In genomic region chr22:43163241-43163795, GRCh38 we compare ENCODE assay signal across 26 cellular contexts. TPM values are rescaled to one million over a fixed set of nuclear protein-coding genes. Genes with fewer than 3 reads are reported as not detected.
A peak's percentile ranks its signal among the peaks of the same experiment; 100 is the strongest.
DNase-seq lines count a peak whose midpoint lies in the region; ATAC-seq, FAIRE-seq and TF ChIP-seq lines count a peak whose summit lies in the region.
"Had no signal": no experiment of that assay in that cellular context is flagged by ENCODE, and none has a peak within 500 bp of the region (broad histone marks: within the 10 kb centered on the region; RNA-seq: fewer than 3 reads in every experiment).

No MANE protein-coding gene starts in this region.

- peaks cover 7% of the 10 kb centered on the region for H3K9me1 ChIP-seq in keratinocyte (ENCODE audit: control insufficient read depth, extremely low read depth, insufficient read depth, low read length)

- H3K27ac ChIP-seq in BLaER1, result peak overlapping the region; percentile 60
- peak overlapping the region; percentile 60; the same call in 1 of the 2 replicates for H3K27ac ChIP-seq in VCaP
- no peak overlapping the region for H3K27ac ChIP-seq in keratinocyte (ENCODE audit: control insufficient read depth, insufficient read depth, low read length)
- H3K27ac ChIP-seq in H9 (ENCODE audit: insufficient read length, low read depth, low read length), result no peak overlapping the region
- H3K27ac ChIP-seq in left lung, result peak overlapping the region in 1 of 2 donors; percentile 34
- H3K27ac ChIP-seq: WERI-Rb-1 had no signal

- H2BK120ac ChIP-seq in H9 (ENCODE audit: low read depth, low read length, poor library complexity, severe bottlenecking), result no peak overlapping the region

- no CpG with 5 or more reads among the region's 18 CpGs for WGBS in H9 (ENCODE audit: extremely low coverage, insufficient read length, low lambda C conversion rate)

- H3K27me3 ChIP-seq in BLaER1 (no peaks in the 10 kb centered on the region), keratinocyte (ENCODE audit: control insufficient read depth, extremely low read depth, insufficient read depth, low read length) (no peaks in the 10 kb centered on the region), H9 (ENCODE audit: insufficient read depth, low read length) (no peaks in the 10 kb centered on the region), left lung (no peaks in the 10 kb centered on the region)
- H3K27me3 ChIP-seq: sigmoid colon had no signal

- no peak overlapping the region for H3K4me3 ChIP-seq in BLaER1
- no peak overlapping the region for H3K4me3 ChIP-seq in keratinocyte (ENCODE audit: control insufficient read depth in 2 of 3, extremely low read depth in 1 of 3, insufficient read depth in 2 of 3, low read depth in 1 of 3, low read length in 3 of 3)
- no peak overlapping the region for H3K4me3 ChIP-seq in left lung
- H3K4me3 ChIP-seq: sigmoid colon, thoracic aorta had no signal

- H3K79me2 ChIP-seq in keratinocyte (ENCODE audit: control insufficient read depth, insufficient read depth, low read length) (peaks cover 8% of the 10 kb centered on the region), H9 (ENCODE audit: insufficient read depth, low read length) (no peaks in the 10 kb centered on the region)

- H2AK5ac ChIP-seq in H9 (ENCODE audit: insufficient read length, low read length), result no peak overlapping the region

- H4K20me1 ChIP-seq in BLaER1, result peaks cover 72% of the 10 kb centered on the region
- peaks cover 16% of the 10 kb centered on the region for H4K20me1 ChIP-seq in keratinocyte (ENCODE audit: control insufficient read depth, extremely low read depth, insufficient read depth, low read length)
- H4K20me1 ChIP-seq in H9 (ENCODE audit: control insufficient read depth, insufficient read depth, insufficient read length), result no peaks in the 10 kb centered on the region

- H3K9me3 Mint-ChIP-seq in stimulated activated effector memory CD8-positive, alpha-beta T cell treated with anti-CD3 and anti-CD28 coated beads, Interleukin-12 subunit alpha, Interleukin-12 subunit beta, amount 100 ng/mL, for 72 hours, result no peaks in the 10 kb centered on the region
- no peaks in the 10 kb centered on the region for H3K9me3 Mint-ChIP-seq in H9
- H3K9me3 Mint-ChIP-seq in activated naive CD4-positive, alpha-beta T cell treated with anti-CD3 and anti-CD28 coated beads, Interleukin-2, amount 50 U/mL, for 72 hours, result no peaks in the 10 kb centered on the region
- H3K9me3 Mint-ChIP-seq: naive B cell had no signal

- peaks cover 61% of the 10 kb centered on the region for H3K4me1 ChIP-seq in BLaER1
- peaks cover 26% of the 10 kb centered on the region for H3K4me1 ChIP-seq in keratinocyte (ENCODE audit: control insufficient read depth, extremely low read depth, insufficient read depth, low read length)
- no peaks in the 10 kb centered on the region for H3K4me1 ChIP-seq in H9 (ENCODE audit: insufficient read depth, low read length)
- peaks cover 4 to 52% of the 10 kb centered on the region in 2 donors for H3K4me1 ChIP-seq in left lung

- dilution Hi-C loops in keratinocyte (cut with MboI; ENCODE audit: extremely low pct_ligation_motif_present, low sequenced_read_pairs), result no loop called here

- no peak overlapping the region for H3K4ac ChIP-seq in H9 (ENCODE audit: low read depth, low read length)

- no peak overlapping the region for H3K56ac ChIP-seq in H9 (ENCODE audit: insufficient read length, low read depth, low read length)

- no peaks in the 10 kb centered on the region for H3K23me2 ChIP-seq in H9 (ENCODE audit: insufficient read length, low read depth, low read length, poor library complexity, severe bottlenecking)

- no peak overlapping the region for H3K4me3 Mint-ChIP-seq in stimulated activated effector memory CD8-positive, alpha-beta T cell treated with anti-CD3 and anti-CD28 coated beads, Interleukin-12 subunit alpha, Interleukin-12 subunit beta, amount 100 ng/mL, for 72 hours
- no peak overlapping the region for H3K4me3 Mint-ChIP-seq in H9
- H3K4me3 Mint-ChIP-seq: activated naive CD8-positive, alpha-beta T cell had no signal

- H3K4me2 ChIP-seq in BLaER1, result peak overlapping the region; percentile 78
- peak overlapping the region; percentile 32 for H3K4me2 ChIP-seq in keratinocyte (ENCODE audit: control insufficient read depth, extremely low read depth, insufficient read depth, low read depth, low read length)
- H3K4me2 ChIP-seq in H9 (ENCODE audit: insufficient read depth, insufficient read length, low read length), result no peak overlapping the region

- no peak overlapping the region for H4K5ac ChIP-seq in H9 (ENCODE audit: insufficient read length, low read depth, low read length)

- DNase-seq in keratinocyte (ENCODE audit: low read depth, low spot score), result no peak
- DNase-seq in stimulated activated effector memory CD8-positive, alpha-beta T cell treated with anti-CD3 and anti-CD28 coated beads, Interleukin-12 subunit alpha, Interleukin-12 subunit beta, amount 100 ng/mL, for 72 hours (ENCODE audit: low spot score in 2 of 2), result no peak
- DNase-seq in H9, result no peak
- DNase-seq in activated naive CD4-positive, alpha-beta T cell treated with anti-CD3 and anti-CD28 coated beads, Interleukin-2, amount 50 U/mL, for 72 hours (ENCODE audit: low spot score in 2 of 2), result no peak
- no peak for DNase-seq in left lung
- DNase-seq: activated CD4-positive, alpha-beta T cell treated with anti-CD3 and anti-CD28 coated beads, Interleukin-2, amount 50 U/mL, for 1 hour; effector CD4-positive, alpha-beta T cell; GOT3; IMR-90; NCI-H1417 treated with DMSO at 0.1 percent for 48 hours; NCI-H2107; NK-92 treated with Interleukin-12 subunit alpha and Interleukin-12 subunit beta, amount 100 ng/mL, for 24 hours; posterior cingulate gyrus; stimulated activated CD4-positive, alpha-beta T cell treated with anti-CD3 and anti-CD28 coated beads, Interleukin-15, amount 100 ng/mL, for 24 hours; WERI-Rb-1 had no signal

- no peaks in the 10 kb centered on the region; the same call in none of the 2 replicates for H3K27me3 Mint-ChIP-seq in H9 (ENCODE audit: low read depth)
- H3K27me3 Mint-ChIP-seq: activated naive CD8-positive, alpha-beta T cell; naive B cell had no signal

- H3K36me3 Mint-ChIP-seq in stimulated activated effector memory CD8-positive, alpha-beta T cell treated with anti-CD3 and anti-CD28 coated beads, Interleukin-12 subunit alpha, Interleukin-12 subunit beta, amount 100 ng/mL, for 72 hours, result peaks cover 28% of the 10 kb centered on the region
- peaks cover 4 to 21% (median 10%) of the 10 kb centered on the region in 3 experiments; a peak in 6 of 7 replicates for H3K36me3 Mint-ChIP-seq in H9 (ENCODE audit: insufficient read depth in 1 of 3, low read depth in 3 of 3)
- H3K36me3 Mint-ChIP-seq in activated naive CD4-positive, alpha-beta T cell treated with anti-CD3 and anti-CD28 coated beads, Interleukin-2, amount 50 U/mL, for 72 hours, result no peaks in the 10 kb centered on the region
- H3K36me3 Mint-ChIP-seq: activated naive CD8-positive, alpha-beta T cell had no signal

- no peak overlapping the region for H2BK12ac ChIP-seq in H9 (ENCODE audit: insufficient read length, low read depth, low read length)

- peak overlapping the region; percentile 46 for H3K27ac Mint-ChIP-seq in stimulated activated effector memory CD8-positive, alpha-beta T cell treated with anti-CD3 and anti-CD28 coated beads, Interleukin-12 subunit alpha, Interleukin-12 subunit beta, amount 100 ng/mL, for 72 hours
- H3K27ac Mint-ChIP-seq in H9, result no peak overlapping the region
- no peak overlapping the region for H3K27ac Mint-ChIP-seq in activated naive CD4-positive, alpha-beta T cell treated with anti-CD3 and anti-CD28 coated beads, Interleukin-2, amount 50 U/mL, for 72 hours

- H3K9ac ChIP-seq in BLaER1 (peak overlapping the region; percentile 57), keratinocyte (ENCODE audit: control insufficient read depth, extremely low read depth, insufficient read depth, low read length) (no peak overlapping the region), H9 (ENCODE audit: extremely low read depth, insufficient read length, low read length) (no peak overlapping the region)

- H3K18ac ChIP-seq in H9 (ENCODE audit: insufficient read length, low read depth, low read length), result no peak overlapping the region

- no peak overlapping the region for H2BK5ac ChIP-seq in H9 (ENCODE audit: insufficient read length, low read length)

- H2BK15ac ChIP-seq in H9 (ENCODE audit: low read depth, low read length), result no peak overlapping the region

- H3K36me3 ChIP-seq in BLaER1 (peaks cover 73% of the 10 kb centered on the region), keratinocyte (ENCODE audit: control insufficient read depth in 2 of 2, extremely low read depth in 1 of 2, insufficient read depth in 2 of 2, low read length in 2 of 2) (peaks cover 27 to 29% of the 10 kb centered on the region in 2 experiments), left lung (peaks cover 0 to 78% of the 10 kb centered on the region in 2 donors)

- H4K91ac ChIP-seq in H9 (ENCODE audit: insufficient read length, low read depth, low read length), result no peak overlapping the region

- H3K9me3 ChIP-seq in BLaER1 (no peaks in the 10 kb centered on the region), keratinocyte (ENCODE audit: control insufficient read depth, low read depth, low read length) (no peaks in the 10 kb centered on the region), H9 (ENCODE audit: control insufficient read depth, low read depth, low read length) (no peaks in the 10 kb centered on the region), left lung (no peaks in the 10 kb centered on the region)
- H3K9me3 ChIP-seq: sigmoid colon, thoracic aorta had no signal

- H3K79me1 ChIP-seq in H9 (ENCODE audit: insufficient read depth, low read depth, low read length, poor library complexity, severe bottlenecking), result no peaks in the 10 kb centered on the region

- intact Hi-C loops in left lung (cut with DNase I), result no loop called here

- H4K8ac ChIP-seq in H9 (replicated peaks; ENCODE audit: insufficient read length, low read depth, low read length), result no peak overlapping the region

- no peak overlapping the region for H3K23ac ChIP-seq in H9 (ENCODE audit: insufficient read length, low read depth, low read length)

- no peak for ATAC-seq in stimulated activated effector memory CD8-positive, alpha-beta T cell treated with anti-CD3 and anti-CD28 coated beads, Interleukin-12 subunit alpha, Interleukin-12 subunit beta, amount 100 ng/mL, for 72 hours
- ATAC-seq in activated naive CD4-positive, alpha-beta T cell treated with anti-CD3 and anti-CD28 coated beads, Interleukin-2, amount 50 U/mL, for 72 hours, result no peak
- ATAC-seq in left lung (no peak), GM18907 (IDR thresholded peaks at IDR 0.05; ENCODE audit: unreplicated experiment) (no peak)

- H3K4me1 Mint-ChIP-seq in stimulated activated effector memory CD8-positive, alpha-beta T cell treated with anti-CD3 and anti-CD28 coated beads, Interleukin-12 subunit alpha, Interleukin-12 subunit beta, amount 100 ng/mL, for 72 hours, result peaks cover 12% of the 10 kb centered on the region
- peaks cover 0 to 8% of the 10 kb centered on the region in 2 experiments; a peak in 2 of 4 replicates for H3K4me1 Mint-ChIP-seq in H9

- TF ChIP-seq CTCF in VCaP (conservative IDR thresholded peaks at IDR 0.05) (no peak), keratinocyte (optimal IDR thresholded peaks at IDR 0.05 in 1 of 3, IDR thresholded peaks at IDR 0.05 in 1 of 3, conservative IDR thresholded peaks at IDR 0.05 in 1 of 3; ENCODE audit: extremely low read depth in 1 of 3, insufficient read depth in 2 of 3, low read length in 3 of 3) (no peak), H9 (conservative IDR thresholded peaks at IDR 0.05) (no peak), left lung (IDR thresholded peaks at IDR 0.05) (no peak)

- no peak overlapping the region; the same call in 1 of the 2 replicates for H3K14ac ChIP-seq in H9 (ENCODE audit: insufficient read depth, low read length)

- no peak overlapping the region for H2BK20ac ChIP-seq in H9 (ENCODE audit: low read depth, low read length, poor library complexity, severe bottlenecking)

- no peak overlapping the region for H3T11ph ChIP-seq in H9 (ENCODE audit: low read length)

- no peak for FAIRE-seq in keratinocyte (lab: Jason Lieb, UNC)
- FAIRE-seq: A204.1, D721Med, RCC 7860 had no signal

- H2AFZ ChIP-seq in keratinocyte (ENCODE audit: control insufficient read depth, low read length) (no peak overlapping the region), H9 (ENCODE audit: low read length) (no peak overlapping the region)

RNA-seq across cellular contexts. Expression of gene TSPO, which starts 12.0 kb away (rescaled TPM):
- polyA plus RNA-seq in keratinocyte, result 139 to 405 TPM (median 155 TPM) in 3 replicates
- polyA plus RNA-seq in keratinocyte (2011; ENCODE audit: low read depth), result 30.9 TPM
- 137 and 469 TPM in 2 replicates for polyA plus RNA-seq in keratinocyte (2011; cell fraction: cytosol; rRNA removed)
- 106 and 193 TPM in 2 replicates for polyA plus RNA-seq in keratinocyte (2011; cell fraction: nucleus; rRNA removed)
- polyA plus RNA-seq in keratinocyte (2012; ENCODE audit: low replicate concordance), result 172 and 342 TPM in 2 replicates
- 38.9 to 73.0 TPM (median 41.2 TPM) in 3 replicates for polyA minus RNA-seq in keratinocyte
- polyA minus RNA-seq in keratinocyte (2011; cell fraction: cytosol; rRNA and poly(A)+ RNA removed), result 432 TPM
- polyA minus RNA-seq in keratinocyte (2011; cell fraction: nucleus; rRNA and poly(A)+ RNA removed), result 74.4 and 89.7 TPM in 2 replicates
- total RNA-seq in H9 (2021) (12.1 and 14.8 TPM in 2 replicates), left lung (100 to 1,000 TPM; 195 to 276 TPM)
- total RNA-seq in activated naive CD4-positive, alpha-beta T cell treated with anti-CD3 and anti-CD28 coated beads, Interleukin-2, amount 50 U/mL, for 72 hours, result 100 to 1,000 TPM; 145 to 159 TPM

RNA-seq across cellular contexts. Expression of gene MCAT, which starts 20.1 kb away (rescaled TPM):
- 13.9 to 17.1 TPM (median 15.6 TPM) in 3 replicates for polyA plus RNA-seq in keratinocyte
- 4.3 TPM for polyA plus RNA-seq in keratinocyte (2011; ENCODE audit: low read depth)
- 11.1 and 18.2 TPM in 2 replicates for polyA plus RNA-seq in keratinocyte (2011; cell fraction: cytosol; rRNA removed)
- 10.0 and 12.8 TPM in 2 replicates for polyA plus RNA-seq in keratinocyte (2011; cell fraction: nucleus; rRNA removed)
- polyA plus RNA-seq in keratinocyte (2012; ENCODE audit: low replicate concordance), result 12.3 and 16.4 TPM in 2 replicates
- polyA minus RNA-seq in keratinocyte, result 7.4 to 8.9 TPM (median 8.4 TPM) in 3 replicates
- 8.8 TPM for polyA minus RNA-seq in keratinocyte (2011; cell fraction: cytosol; rRNA and poly(A)+ RNA removed)
- 5.2 and 7.3 TPM in 2 replicates for polyA minus RNA-seq in keratinocyte (2011; cell fraction: nucleus; rRNA and poly(A)+ RNA removed)
- total RNA-seq in H9 (2021) (20.3 and 21.5 TPM in 2 replicates), left lung (10 to 100 TPM; 15.0 to 16.6 TPM)
- 10 to 100 TPM in 1 of 2 donors, 1 to 10 TPM in 1; 6.0 to 19.4 TPM for total RNA-seq in activated naive CD4-positive, alpha-beta T cell treated with anti-CD3 and anti-CD28 coated beads, Interleukin-2, amount 50 U/mL, for 72 hours

RNA-seq across cellular contexts. Expression of gene TTLL12, which starts 23.6 kb away (rescaled TPM):
- 22.1 to 30.4 TPM (median 28.0 TPM) in 3 replicates for polyA plus RNA-seq in keratinocyte
- 7.7 TPM for polyA plus RNA-seq in keratinocyte (2011; ENCODE audit: low read depth)
- 23.0 and 39.6 TPM in 2 replicates for polyA plus RNA-seq in keratinocyte (2011; cell fraction: cytosol; rRNA removed)
- polyA plus RNA-seq in keratinocyte (2011; cell fraction: nucleus; rRNA removed), result 26.5 and 38.5 TPM in 2 replicates
- polyA plus RNA-seq in keratinocyte (2012; ENCODE audit: low replicate concordance), result 30.2 and 46.8 TPM in 2 replicates
- polyA minus RNA-seq in keratinocyte, result 48.8 to 114 TPM (median 49.9 TPM) in 3 replicates
- 42.0 TPM for polyA minus RNA-seq in keratinocyte (2011; cell fraction: cytosol; rRNA and poly(A)+ RNA removed)
- 18.8 and 19.5 TPM in 2 replicates for polyA minus RNA-seq in keratinocyte (2011; cell fraction: nucleus; rRNA and poly(A)+ RNA removed)
- total RNA-seq in H9 (2021) (89.6 and 90.2 TPM in 2 replicates), left lung (10 to 100 TPM; 26.4 to 42.1 TPM)
- total RNA-seq in activated naive CD4-positive, alpha-beta T cell treated with anti-CD3 and anti-CD28 coated beads, Interleukin-2, amount 50 U/mL, for 72 hours, result 10 to 100 TPM; 34.3 to 75.0 TPM

RNA-seq across cellular contexts. Expression of gene BIK, which starts 52.8 kb away (rescaled TPM):
- 2.9 to 4.6 TPM (median 4.4 TPM) in 3 replicates for polyA plus RNA-seq in keratinocyte
- polyA plus RNA-seq in keratinocyte (2011; ENCODE audit: low read depth), result 4.3 TPM
- 4.2 and 6.5 TPM in 2 replicates for polyA plus RNA-seq in keratinocyte (2011; cell fraction: cytosol; rRNA removed)
- polyA plus RNA-seq in keratinocyte (2011; cell fraction: nucleus; rRNA removed), result 4.7 and 6.8 TPM in 2 replicates
- 6.0 and 7.7 TPM in 2 replicates for polyA plus RNA-seq in keratinocyte (2012; ENCODE audit: low replicate concordance)
- polyA minus RNA-seq in keratinocyte, result 1.5 to 2.6 TPM (median 2.0 TPM) in 3 replicates
- 7.3 TPM for polyA minus RNA-seq in keratinocyte (2011; cell fraction: cytosol; rRNA and poly(A)+ RNA removed)
- 1.2 and 1.8 TPM in 2 replicates for polyA minus RNA-seq in keratinocyte (2011; cell fraction: nucleus; rRNA and poly(A)+ RNA removed)
- 6.8 and 8.3 TPM in 2 replicates for total RNA-seq in H9 (2021)
- total RNA-seq in activated naive CD4-positive, alpha-beta T cell treated with anti-CD3 and anti-CD28 coated beads, Interleukin-2, amount 50 U/mL, for 72 hours, result 1 to 10 TPM in 1 of 2 donors, under 1 TPM in 1; 0.98 to 1.4 TPM
- 1 to 10 TPM; 2.0 to 3.1 TPM for total RNA-seq in left lung
- total RNA-seq: chondrocyte, sigmoid colon, thoracic aorta had no signal
- polyA plus RNA-seq: IMR-90 had no signal

Comparison
In these comparisons a context has a peak if more than half of its experiments do, and no peak if none do; other contexts are left out.
1. H3K27ac ChIP-seq: peak in BLaER1 (single experiment) and VCaP (single experiment); none in keratinocyte (single experiment) and H9 (single experiment).